In genomic region chr6:53543341-53544010, GRCh38 we compare ENCODE assay signal across 8 cellular contexts. TPM values are rescaled to one million over a fixed set of nuclear protein-coding genes. Genes with fewer than 3 reads are reported as not detected.
DNase-seq lines count a peak whose midpoint lies in the region; ATAC-seq and TF ChIP-seq lines count a peak whose summit lies in the region.

No MANE protein-coding gene starts in this region.

- H3K36me3 ChIP-seq in cardiac muscle cell: no peaks in the 10 kb centered on the region
- peaks cover 0 to 11% (median 0%) of the 10 kb centered on the region in 4 donors for H3K36me3 ChIP-seq in right lobe of liver
- H3K36me3 ChIP-seq in urinary bladder (ENCODE audit: insufficient read depth): no peaks in the 10 kb centered on the region

- H3K4me1 ChIP-seq in cardiac muscle cell (ENCODE audit: low read depth) (peaks cover 11% of the 10 kb centered on the region), right lobe of liver (peaks cover 0 to 54% (median 7%) of the 10 kb centered on the region in 4 donors), urinary bladder (ENCODE audit: insufficient read depth) (no peaks in the 10 kb centered on the region)

- intact Hi-C loops in left cardiac atrium (cut with DNase I) (loop anchor here (5.0 kb wide), 2 partner anchors 109 to 184 kb away; no protein-coding TSS in a partner anchor), right lobe of liver (cut with DNase I) (no loop called here)

- peak overlapping the region; percentile 80 for H3K4me3 ChIP-seq in cardiac muscle cell
- H3K4me3 ChIP-seq in right lobe of liver: peak overlapping the region; percentile 76 to 91 (median 89)
- peak overlapping the region; percentile 75 for H3K4me3 ChIP-seq in urinary bladder (ENCODE audit: low read depth, low read length)

- no peaks in the 10 kb centered on the region for H3K27me3 ChIP-seq in cardiac muscle cell
- no peaks in the 10 kb centered on the region for H3K27me3 ChIP-seq in right lobe of liver

- TF ChIP-seq CTCF in cardiac muscle cell (IDR thresholded peaks at IDR 0.05; ENCODE audit: low read depth, low read length) (no peak), right lobe of liver (IDR thresholded peaks at IDR 0.05) (no peak)

- 7% methylated on average over 3 of the region's 3 CpGs for WGBS in right lobe of liver (ENCODE audit: insufficient coverage, low coverage, low lambda C conversion rate, missing lambda C conversion rate)
- 14% methylated on average over 3 of the region's 3 CpGs for WGBS in urinary bladder

- DNase-seq in cardiac muscle cell (ENCODE audit: low read depth in 1 of 2, low spot score in 1 of 2) (no peak), left cardiac atrium (no peak), amniotic epithelial cell (ENCODE audit: low read depth) (peak; percentile 37), right lobe of liver (no peak), NCI-H524 treated with DMSO at 0.1 percent for 48 hours (lab: John Stamatoyannopoulos, UW) (no peak), dermis blood vessel endothelial cell (no peak)

- no peak for TF ChIP-seq POLR2A in right lobe of liver (IDR thresholded peaks at IDR 0.05)

- peak overlapping the region; percentile 84 for H3K27ac ChIP-seq in cardiac muscle cell
- H3K27ac ChIP-seq in right lobe of liver: peak overlapping the region; percentile 95 to 96 (median 96)
- H3K27ac ChIP-seq in urinary bladder (ENCODE audit: low read depth): no peak overlapping the region

- H3K9me3 ChIP-seq in cardiac muscle cell (ENCODE audit: low read depth) (no peaks in the 10 kb centered on the region), right lobe of liver (no peaks in the 10 kb centered on the region)

- no peak for ATAC-seq in left cardiac atrium
- ATAC-seq in right lobe of liver: peak in 1 of 4 donors; percentile 4
- no peak for ATAC-seq in GM21390 (IDR thresholded peaks at IDR 0.05; ENCODE audit: unreplicated experiment)

RNA-seq across cellular contexts. Expression of gene GCLC, which starts 1.4 kb away (rescaled TPM):
- 23.5 and 33.6 TPM in 2 replicates for total RNA-seq in cardiac muscle cell
- polyA plus RNA-seq in cardiac muscle cell: 17.5 and 18.1 TPM in 2 replicates
- total RNA-seq in left cardiac atrium: 10 to 100 TPM; 17.8 to 21.6 TPM
- total RNA-seq in right lobe of liver: 100 to 1,000 TPM in 4 of 6 experiments, 10 to 100 TPM in 2; 56.8 to 140 (median 103) TPM
- 98.8 TPM for total RNA-seq in urinary bladder
- 34.1 TPM for polyA plus RNA-seq in urinary bladder
- total RNA-seq in dermis blood vessel endothelial cell: 30.1 and 33.4 TPM in 2 replicates

Comparison
In these comparisons a context has a peak if more than half of its experiments do, and no peak if none do; other contexts are left out.
1. intact Hi-C loops: an anchor here in left cardiac atrium (5.0 kb wide); none called in right lobe of liver.